In the genomic region with DNA sequence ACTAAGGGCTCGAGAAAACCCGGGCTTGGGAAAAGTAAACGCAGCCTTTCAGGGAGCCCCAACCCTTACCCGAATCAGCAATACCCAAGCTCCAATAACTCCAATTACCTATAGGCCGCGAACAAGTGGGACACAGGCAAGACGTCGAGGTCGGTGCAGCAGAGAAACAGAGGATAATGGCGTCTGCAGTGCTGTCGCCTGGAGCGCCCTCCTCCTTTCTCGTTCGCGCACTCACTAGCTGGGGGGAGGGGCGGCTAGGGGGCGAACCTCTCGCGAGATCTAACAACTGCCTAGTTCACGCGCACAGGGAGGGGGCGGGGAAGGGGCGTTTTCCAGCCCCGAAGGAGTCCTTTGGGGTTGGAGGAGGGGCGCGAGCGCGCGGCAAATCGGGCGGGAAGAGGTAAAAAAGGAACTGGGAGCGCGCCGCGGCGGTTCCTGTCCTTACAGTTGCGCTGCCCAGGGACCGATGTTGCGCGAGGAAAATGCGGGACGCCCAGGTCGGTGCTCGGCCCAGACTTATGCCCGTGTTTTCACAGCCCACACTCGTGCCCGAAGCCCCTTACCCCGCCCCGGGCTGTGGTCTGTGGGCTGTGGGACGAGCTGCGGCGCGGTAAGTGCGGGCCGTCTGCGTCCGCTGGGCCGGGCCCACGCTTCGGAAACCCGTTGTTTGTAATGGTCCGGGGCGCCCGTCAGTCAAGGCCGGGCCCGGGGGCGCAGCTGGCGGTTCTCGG, we compare ENCODE assay signal across 8 cellular contexts. TPM values are rescaled to one million over a fixed set of nuclear protein-coding genes. Genes with fewer than 3 reads are reported as not detected.
DNase-seq lines count a peak whose midpoint lies in the region; ATAC-seq and TF ChIP-seq lines count a peak whose summit lies in the region.

Gene RMI1, plus strand, starts transcription at position 411 of the 731 bp plus-strand sequence. CDS start 20,182 bp downstream, outside the sequence.

- H3K4me3 Mint-ChIP-seq in naive thymus-derived CD8-positive, alpha-beta T cell, result peak within 1 kb of the TSS; percentile 91 to 100 (median 98)

- no peaks in the 10 kb centered on the region for H3K9me3 ChIP-seq in GM23248 (ENCODE audit: low read depth)
- no peaks in the 10 kb centered on the region for H3K9me3 ChIP-seq in fibroblast of lung (ENCODE audit: control insufficient read depth, insufficient read depth, low read depth, low read length)

- H3K27ac Mint-ChIP-seq in naive thymus-derived CD8-positive, alpha-beta T cell, result peak within 1 kb of the TSS; percentile 97 to 100 (median 100)

- H4K20me1 ChIP-seq in GM23248 (ENCODE audit: insufficient read depth) (peaks cover 36% of the 10 kb centered on the region), fibroblast of lung (ENCODE audit: control insufficient read depth, extremely low read depth, insufficient read depth, low read length) (peaks cover 2% of the 10 kb centered on the region)

- H3K27me3 ChIP-seq in GM23248 (replicated peaks; ENCODE audit: insufficient read depth), result no peaks in the 10 kb centered on the region
- H3K27me3 ChIP-seq in fibroblast of lung (ENCODE audit: control insufficient read depth, insufficient read depth, low read length), result no peaks in the 10 kb centered on the region

- H3K9me2 ChIP-seq in GM23248 (ENCODE audit: insufficient read depth), result no peaks in the 10 kb centered on the region

- peaks cover 5 to 41% (median 14%) of the 10 kb centered on the region in 3 donors for H3K36me3 Mint-ChIP-seq in naive thymus-derived CD8-positive, alpha-beta T cell

- peaks cover 23 to 43% (median 37%) of the 10 kb centered on the region in 4 donors for H3K4me1 Mint-ChIP-seq in naive thymus-derived CD8-positive, alpha-beta T cell

- peaks cover 46% of the 10 kb centered on the region for H3F3A ChIP-seq in GM23248 (ENCODE audit: insufficient read depth)

- peak within 1 kb of the TSS; percentile 95 for H3K4me3 ChIP-seq in GM23248
- peak within 1 kb of the TSS; percentile 71 to 99 (median 90) for H3K4me3 ChIP-seq in fibroblast of lung (replicated peaks in 1 of 4; ENCODE audit: control extremely low read depth in 1 of 4, insufficient read depth in 1 of 4, low read depth in 3 of 4, low read length in 4 of 4)

- H2AFZ ChIP-seq in GM23248 (peak within 1 kb of the TSS; percentile 83), fibroblast of lung (ENCODE audit: low read length) (peak within 1 kb of the TSS; percentile 84)

- DNase-seq in Daoy (ENCODE audit: low read depth) (peak; percentile 99), GM23248 (peak; percentile 100), Kasumi-1 (lab: John Stamatoyannopoulos, UW) (peak; percentile 93 to 96), RPMI7951 (ENCODE audit: low read depth) (peak; percentile 95), fibroblast of lung (ENCODE audit: low read depth in 2 of 2) (peak; percentile 93 to 99)
- DNase-seq in activated T-helper 1 cell treated with anti-CD3 and anti-CD28 coated beads, Interleukin-2, amount 50 U/mL, for 16 hours (ENCODE audit: low read depth in 1 of 2, low spot score in 1 of 2), result peak; percentile 98 to 99
- DNase-seq in naive thymus-derived CD8-positive, alpha-beta T cell, result peak; percentile 98 to 100 (median 99)
- peak; percentile 98 to 100 (median 99) for DNase-seq in stimulated activated naive CD4-positive, alpha-beta T cell (lab: John Stamatoyannopoulos, UW)

- in situ Hi-C loops in GM23248 (cut with MboI), result no loop called here

- POLR2A ChIA-PET in naive thymus-derived CD8-positive, alpha-beta T cell (lab: Charles Lee), result interaction anchor here (0.5 to 5.3 kb wide), 21 partner anchors 10 to 1960 kb away, joined by 3 to 141 read pairs (median 4); partner anchors contain the start of genes GKAP1, IDNK, KIF27 and UBQLN1

- H3K27ac ChIP-seq in GM23248 (peak within 1 kb of the TSS; percentile 99), fibroblast of lung (ENCODE audit: insufficient read depth, low read length) (peak within 1 kb of the TSS; percentile 100)

- H3K4me2 ChIP-seq in GM23248 (ENCODE audit: unreplicated experiment) (peak within 1 kb of the TSS; percentile 91), fibroblast of lung (ENCODE audit: extremely low read depth, insufficient read depth, low read length) (peak within 1 kb of the TSS; percentile 74)

- WGBS in GM23248 (ENCODE audit: low coverage in 1 of 2, low lambda C conversion rate in 2 of 2, missing lambda C conversion rate in 2 of 2), 2 experiments, result 1 to 3% methylated on average over 37 to 58 of the region's 69 CpGs

- no peak for TF ChIP-seq CTCF in fibroblast of lung (conservative IDR thresholded peaks at IDR 0.05 in 1 of 2, IDR thresholded peaks at IDR 0.05 in 1 of 2; ENCODE audit: low read depth in 1 of 2, low read length in 2 of 2)

- peak; percentile 73 to 77 for ATAC-seq in naive thymus-derived CD8-positive, alpha-beta T cell

- H3K27me3 Mint-ChIP-seq in naive thymus-derived CD8-positive, alpha-beta T cell, result peaks cover 0 to 6% (median 0%) of the 10 kb centered on the region in 5 donors

- H3K9ac ChIP-seq in GM23248, result peak within 1 kb of the TSS; percentile 100
- H3K9ac ChIP-seq in fibroblast of lung (ENCODE audit: insufficient read depth, low read length), result peak within 1 kb of the TSS; percentile 100

- peaks cover 0 to 2% (median 0%) of the 10 kb centered on the region in 9 donors for H3K9me3 Mint-ChIP-seq in naive thymus-derived CD8-positive, alpha-beta T cell

- H3K36me3 ChIP-seq in GM23248 (ENCODE audit: low read depth) (peaks cover 25% of the 10 kb centered on the region), fibroblast of lung (ENCODE audit: control insufficient read depth, insufficient read depth, low read length) (peaks cover under 1% of the 10 kb centered on the region)

- H3K4me1 ChIP-seq in GM23248 (ENCODE audit: insufficient read depth) (peaks cover 24% of the 10 kb centered on the region), fibroblast of lung (ENCODE audit: control insufficient read depth, extremely low read depth, insufficient read depth, low read length) (peaks cover 8% of the 10 kb centered on the region)

- H3K79me2 ChIP-seq in GM23248 (ENCODE audit: insufficient read depth) (peaks cover 91% of the 10 kb centered on the region), fibroblast of lung (ENCODE audit: control insufficient read depth, insufficient read depth, low read length) (peaks cover 87% of the 10 kb centered on the region)

RNA-seq across cellular contexts. Expression of gene RMI1, which starts in this region (rescaled TPM):
- 8.8 and 9.6 TPM in 2 replicates for total RNA-seq in Daoy (2014; rRNA removed; shearing (Covaris generic))
- total RNA-seq in GM23248 (2014; rRNA removed; shearing (Covaris generic)), result 5.1 and 5.7 TPM in 2 replicates
- polyA plus RNA-seq in GM23248 (2016; fragmentation: Nextera tagmentation; extraction: Ambion mirVana) (8.8 and 9.0 TPM in 2 replicates), fibroblast of lung (2.3 and 3.1 TPM in 2 replicates)
- 6.6 and 7.3 TPM in 2 replicates for total RNA-seq in RPMI7951 (2014; rRNA removed; shearing (Covaris generic))
- total RNA-seq in fibroblast of lung, result 3.6 and 5.0 TPM in 2 replicates
- polyA plus RNA-seq in fibroblast of lung (2012), result 5.9 and 8.3 TPM in 2 replicates
- polyA minus RNA-seq in fibroblast of lung (ENCODE audit: low replicate concordance), result 1.8 and 2.8 TPM in 2 replicates
- 1 to 10 TPM; 6.6 to 8.3 TPM for total RNA-seq in naive thymus-derived CD8-positive, alpha-beta T cell
- polyA plus RNA-seq in naive thymus-derived CD8-positive, alpha-beta T cell, result 1 to 10 TPM; 5.3 to 6.7 (median 6.3) TPM

Comparison
In these comparisons a context has a peak if more than half of its experiments do, and no peak if none do; other contexts are left out.
1. Peak in every context shown above with its lines: DNase-seq, ATAC-seq, H3K4me3 ChIP-seq and H3K27ac ChIP-seq.